Comparison of ENCODE assay signal across 1 cellular context in genomic region chr5:139495644-139496435, GRCh38.
A peak's percentile ranks its signal among the peaks of the same experiment; 100 is the strongest.
TF ChIP-seq lines count a peak whose summit lies in the region.

No MANE protein-coding gene starts in this region.

TF ChIP-seq in SK-N-SH, 30 proteins besides CTCF, POLR2A, EP300 and RAD21:
- TF ChIP-seq EZH2phosphoT487 (IDR thresholded peaks at IDR 0.05; ENCODE audit: borderline replicate concordance, low read depth) (no peak), SIN3A (IDR thresholded peaks at IDR 0.05; ENCODE audit: borderline replicate concordance, low read depth, low read length) (no peak), TAF1 (IDR thresholded peaks at IDR 0.05; ENCODE audit: borderline replicate concordance, low read depth, low read length) (no peak), TCF12 (IDR thresholded peaks at IDR 0.05) (peak; percentile 37; the same call in 1 of the 2 replicates), MXI1 (IDR thresholded peaks at IDR 0.05; ENCODE audit: low read depth, low read length) (no peak), MAX (IDR thresholded peaks at IDR 0.05; ENCODE audit: low read depth) (no peak), GATA2 (CRISPR knock-in tag; IDR thresholded peaks at IDR 0.05) (no peak), PBX3 (IDR thresholded peaks at IDR 0.05) (peak; percentile 39; the same call in 1 of the 2 replicates), NFIC (IDR thresholded peaks at IDR 0.05; ENCODE audit: borderline replicate concordance) (peak; percentile 24; the same call in 1 of the 2 replicates), NRF1 (IDR thresholded peaks at IDR 0.05; ENCODE audit: low read depth, low read length) (no peak), YY1 (IDR thresholded peaks at IDR 0.05; ENCODE audit: low read depth) (no peak), FOXM1 (IDR thresholded peaks at IDR 0.05; ENCODE audit: low read depth) (no peak), ZBTB33 (IDR thresholded peaks at IDR 0.05; ENCODE audit: borderline replicate concordance, low read depth) (no peak), USF1 (IDR thresholded peaks at IDR 0.05; ENCODE audit: borderline replicate concordance, low read depth) (no peak), RXRA (IDR thresholded peaks at IDR 0.05; ENCODE audit: borderline replicate concordance, low read depth) (no peak), FOSL2 (IDR thresholded peaks at IDR 0.05; ENCODE audit: borderline replicate concordance, low read depth) (peak; percentile 69), MEF2A (IDR thresholded peaks at IDR 0.05; ENCODE audit: borderline replicate concordance, low read depth) (no peak), RCOR1 (IDR thresholded peaks at IDR 0.05; ENCODE audit: low read length) (no peak), JUND (IDR thresholded peaks at IDR 0.05) (peak; percentile 21; the same call in 1 of the 2 replicates), GABPA (IDR thresholded peaks at IDR 0.05; ENCODE audit: low read depth) (no peak)
